In the genomic region with DNA sequence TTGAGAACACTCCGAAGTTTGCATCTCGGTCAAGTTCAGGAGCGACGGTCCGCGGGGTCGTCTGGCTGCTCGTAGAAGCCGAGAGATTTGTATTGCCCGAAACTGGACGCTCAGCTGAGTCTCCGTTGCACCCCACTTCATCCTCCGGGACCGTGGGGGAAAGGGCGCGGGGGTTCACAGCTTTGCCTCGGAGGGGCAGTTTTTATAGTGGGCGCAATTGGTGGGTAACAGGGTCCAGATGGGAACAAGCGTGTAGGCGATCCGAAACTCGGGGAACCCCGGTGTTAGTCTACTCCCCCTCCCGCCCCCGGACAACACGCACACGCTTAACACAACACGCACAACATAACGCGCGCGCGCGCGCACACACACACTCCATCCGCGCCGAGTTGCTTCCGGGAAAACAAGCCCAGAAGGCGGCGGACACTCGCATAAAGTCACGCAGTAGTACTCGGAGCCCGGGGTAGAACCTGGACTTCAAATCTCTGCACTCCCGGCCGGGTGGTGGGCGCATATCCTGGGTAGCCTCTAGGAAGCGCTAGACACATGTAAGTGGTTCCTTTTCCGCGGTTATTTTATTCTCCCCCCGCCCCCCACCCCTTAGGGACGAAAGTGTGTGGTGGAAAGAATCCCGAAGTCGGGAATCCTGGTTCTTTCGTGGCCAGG, we compare ENCODE assay signal across 8 cellular contexts.
DNase-seq lines count a peak whose midpoint lies in the region; ATAC-seq, FAIRE-seq and TF ChIP-seq lines count a peak whose summit lies in the region.

No MANE protein-coding gene starts in this region.

- DNase-seq in C1 segment of cervical spinal cord (lab: John Stamatoyannopoulos, UW): peak; percentile 34 to 92 (median 84)
- no peak for DNase-seq in H54 (ENCODE audit: insufficient read length, low spot score)
- DNase-seq in NCI-H446 treated with DMSO at 0.1 percent for 48 hours (lab: John Stamatoyannopoulos, UW): peak; percentile 84
- DNase-seq in activated CD4-positive, alpha-beta T cell treated with anti-CD3 and anti-CD28 coated beads for 4 hours: peak; percentile 80 to 87
- peak; percentile 52 to 60 for DNase-seq in stimulated activated CD4-positive, alpha-beta T cell treated with anti-CD3 and anti-CD28 coated beads, Interleukin-15, amount 100 ng/mL, for 48 hours (ENCODE audit: low read depth in 2 of 2)

- no peaks in the 10 kb centered on the region for H3K27me3 ChIP-seq in layer of hippocampus (ENCODE audit: control insufficient read depth, insufficient read depth, low read length)

- no peak for ATAC-seq in GM19324 (IDR thresholded peaks at IDR 0.05; ENCODE audit: low FRiP score, unreplicated experiment)

- no peak for FAIRE-seq in H54 (lab: Jason Lieb, UNC)

- TF ChIP-seq POLR2A in H54 (IDR thresholded peaks at IDR 0.05; ENCODE audit: low read depth, low read length): peak; percentile 4; the same call in 1 of the 2 replicates

- peak overlapping the region; percentile 98 for H3K27ac ChIP-seq in cingulate gyrus (ENCODE audit: low read depth, low read length)
- H3K27ac ChIP-seq in layer of hippocampus (ENCODE audit: low read depth, low read length): peak overlapping the region; percentile 99
